ENCODE assay signal across 12 cellular contexts in genomic region chr2:226793615-226794014, GRCh38. TPM values are rescaled to one million over a fixed set of nuclear protein-coding genes. Genes with fewer than 3 reads are reported as not detected.
DNase-seq lines count a peak whose midpoint lies in the region; FAIRE-seq and TF ChIP-seq lines count a peak whose summit lies in the region.
"Had no signal": no experiment of that assay in that cellular context is flagged by ENCODE, and none has a peak within 500 bp of the region (broad histone marks: within the 10 kb centered on the region; RNA-seq: fewer than 3 reads in every experiment).

No MANE protein-coding gene starts in this region.

- H3K23me2 ChIP-seq in H1 (ENCODE audit: low read depth, low read length) = peaks cover 12% of the 10 kb centered on the region; the same call in 1 of the 2 replicates

- H3K27ac Mint-ChIP-seq in neural crest cell (ENCODE audit: unreplicated experiment) = no peak overlapping the region

- H3K9me3 Mint-ChIP-seq in neural crest cell = no peaks in the 10 kb centered on the region

- H3K36me3 ChIP-seq in OCI-LY7 (ENCODE audit: insufficient read depth, low read length) (peaks cover 52% of the 10 kb centered on the region), H1 (ENCODE audit: control insufficient read depth in 2 of 4, insufficient read depth in 4 of 4, low read length in 3 of 4) (peaks cover 0 to 30% (median 9%) of the 10 kb centered on the region in 4 experiments; a peak in 4 of 8 replicates)

- H2AK5ac ChIP-seq in H1 (ENCODE audit: low read depth, low read length) = no peak overlapping the region

- H3K4me3 Mint-ChIP-seq in neural crest cell = peak overlapping the region; percentile 84

- FAIRE-seq in H1 (lab: Jason Lieb, UNC) (no peak), H54 (lab: Jason Lieb, UNC) (no peak)
- FAIRE-seq: GM19239 had no signal

- no peaks in the 10 kb centered on the region for H3K9me2 ChIP-seq in OCI-LY7 (ENCODE audit: insufficient read depth, low read length)

- H2BK20ac ChIP-seq in H1 (ENCODE audit: low read length) = no peak overlapping the region

- no peak overlapping the region for H3K9ac ChIP-seq in H1 (replicated peaks in 1 of 4; ENCODE audit: extremely low read depth in 1 of 4, low read depth in 3 of 4, low read length in 3 of 4)

- no peaks in the 10 kb centered on the region for H3K27me3 Mint-ChIP-seq in neural crest cell (ENCODE audit: low read depth)

- H2AFZ ChIP-seq in OCI-LY7 (ENCODE audit: low read length) (no peak overlapping the region), H1 (ENCODE audit: low read length) (no peak overlapping the region)

- 0 out of 2 replicates have a peak, but pooled peaks cover 3% of the 10 kb centered on the region for H3K79me1 ChIP-seq in H1 (ENCODE audit: low read depth, low read length)

- POLR2A ChIA-PET in OCI-LY7 (lab: Charles Lee) = interaction anchor here (0.6 to 10.5 kb wide), 5 partner anchors 22 to 189 kb away, joined by 3 to 122 read pairs (median 3); no protein-coding TSS in a partner anchor
- POLR2A ChIA-PET in H1 (lab: Charles Lee; ENCODE audit: partially characterized antibody) = interaction anchor here (1.6 kb wide), 1 partner anchor 42 kb away, joined by 4 read pairs; the partner anchor contains the start of gene RHBDD1

- DNase-seq in AG09309 (ENCODE audit: low read depth) (no peak), OCI-LY7 (ENCODE audit: low spot score) (no peak), H1 (ENCODE audit: low read depth in 1 of 2, low spot score in 2 of 2) (no peak), neural crest cell (ENCODE audit: low read depth, low spot score) (no peak), occipital lobe (lab: John Stamatoyannopoulos, UW) (no peak), H54 (ENCODE audit: insufficient read length, low spot score) (no peak)
- DNase-seq in activated CD8-positive, alpha-beta memory T cell treated with anti-CD3 and anti-CD28 coated beads, Interleukin-2, amount 50 U/mL, for 48 hours = no peak
- DNase-seq in activated T-cell treated with anti-CD3 and anti-CD28 coated beads, Interleukin-2, amount 50 U/mL, for 48 hours = no peak
- DNase-seq: NCI-H69; stimulated activated CD4-positive, alpha-beta T cell treated with anti-CD3 and anti-CD28 coated beads, Interleukin-2, amount 100 ng/mL, for 24 hours had no signal

- no peaks in the 10 kb centered on the region for H3K27me3 ChIP-seq in H1 (replicated peaks in 1 of 4; ENCODE audit: control insufficient read depth in 3 of 4, extremely low read depth in 1 of 4, insufficient read depth in 3 of 4, low read length in 3 of 4)

- H2BK15ac ChIP-seq in H1 (ENCODE audit: low read length) = no peak overlapping the region

- H3K9me3 ChIP-seq in OCI-LY7 (ENCODE audit: low read length) (no peaks in the 10 kb centered on the region), H1 (ENCODE audit: insufficient read depth in 2 of 2, low read depth in 1 of 2, low read length in 1 of 2) (peaks cover 0 to 3% of the 10 kb centered on the region in 2 experiments; a peak in 1 of 4 replicates)

- H3K36me3 Mint-ChIP-seq in neural crest cell (ENCODE audit: low read depth) = peaks cover 15% of the 10 kb centered on the region

- CTCF ChIA-PET in OCI-LY7 (lab: Charles Lee; ENCODE audit: unreplicated experiment) = interaction anchor here (1.5 kb wide), 1 partner anchor 19 kb away, joined by 3 read pairs; no protein-coding TSS in a partner anchor
- CTCF ChIA-PET in H1 (lab: Charles Lee; ENCODE audit: partially characterized antibody) = interaction anchor here (1.6 kb wide), 1 partner anchor 141 kb away, joined by 3 read pairs; no protein-coding TSS in a partner anchor

- no TSS peak for BruUV-seq in OCI-LY7 (replicated peaks; lab: Mats Ljungman, UMichigan)

- TF ChIP-seq EP300 in H1 (IDR thresholded peaks at IDR 0.05; ENCODE audit: borderline replicate concordance in 1 of 2, low read depth in 2 of 2, low read length in 2 of 2) = no peak

- no peak for TF ChIP-seq CTCF in AG09309 (IDR thresholded peaks at IDR 0.05; ENCODE audit: control insufficient read depth, insufficient read depth, low read depth, low read length, missing control alignments)
- TF ChIP-seq CTCF in OCI-LY7 (conservative IDR thresholded peaks at IDR 0.05; ENCODE audit: low read length) = no peak
- TF ChIP-seq CTCF in H1 (IDR thresholded peaks at IDR 0.05; ENCODE audit: control extremely low read depth in 1 of 3, insufficient read depth in 1 of 3, low read depth in 1 of 3, low read length in 3 of 3) = no peak
- no peak for TF ChIP-seq CTCF in neural crest cell (conservative IDR thresholded peaks at IDR 0.05)

- peak overlapping the region; percentile 85 for H3K4me3 ChIP-seq in AG09309 (ENCODE audit: control insufficient read depth, low read depth, low read length)
- H3K4me3 ChIP-seq in OCI-LY7 (ENCODE audit: low read depth, low read length, poor library complexity, severe bottlenecking) = peak overlapping the region; percentile 73
- peak overlapping the region in 2 of 4 experiments; percentile 7 to 59; a peak in 3 of 8 replicates for H3K4me3 ChIP-seq in H1 (ENCODE audit: extremely low read depth in 1 of 4, insufficient read depth in 2 of 4, low read depth in 3 of 4, low read length in 4 of 4)

- H3K56ac ChIP-seq in H1 (replicated peaks; ENCODE audit: insufficient read length, low read depth, low read length) = no peak overlapping the region

- H3K4me2 ChIP-seq in OCI-LY7 (ENCODE audit: low read length) (peak overlapping the region; percentile 95), H1 (ENCODE audit: insufficient read depth in 1 of 2, low read depth in 2 of 2, low read length in 2 of 2) (peak overlapping the region; percentile 58 to 95)

- H3K18ac ChIP-seq in H1 (ENCODE audit: extremely low read depth, low read length) = no peak overlapping the region

- no peak overlapping the region for H3K14ac ChIP-seq in H1 (ENCODE audit: insufficient read length)

- peaks cover 91% of the 10 kb centered on the region for H3K79me2 ChIP-seq in OCI-LY7 (ENCODE audit: insufficient read depth, low read depth, low read length)
- H3K79me2 ChIP-seq in H1 (ENCODE audit: control insufficient read depth in 1 of 2, insufficient read depth in 2 of 2, low read length in 2 of 2) = peaks cover 0 to 80% of the 10 kb centered on the region in 2 experiments

- H3K4me1 ChIP-seq in OCI-LY7 (ENCODE audit: insufficient read depth, low read length, poor library complexity, severe bottlenecking) (peaks cover 66% of the 10 kb centered on the region), H1 (replicated peaks in 1 of 4; ENCODE audit: control insufficient read depth in 3 of 4, insufficient read depth in 4 of 4, low read length in 3 of 4) (peaks cover 10 to 31% (median 22%) of the 10 kb centered on the region in 4 experiments)

- H4K20me1 ChIP-seq in OCI-LY7 (ENCODE audit: insufficient read depth, low read length) (peaks cover 5% of the 10 kb centered on the region), H1 (replicated peaks in 1 of 2; ENCODE audit: control insufficient read depth in 1 of 2, insufficient read depth in 2 of 2, low read length in 2 of 2) (peaks cover 6 to 15% of the 10 kb centered on the region in 2 experiments)

- H4K91ac ChIP-seq in H1 (replicated peaks; ENCODE audit: insufficient read length, low read length) = no peak overlapping the region

- H2BK5ac ChIP-seq in H1 (ENCODE audit: low read depth, low read length) = no peak overlapping the region

- no peak overlapping the region for H3K23ac ChIP-seq in H1 (ENCODE audit: insufficient read length)

- no peak overlapping the region for H2BK120ac ChIP-seq in H1 (replicated peaks; ENCODE audit: low read depth, low read length)

- peaks cover 65% of the 10 kb centered on the region for H3K4me1 Mint-ChIP-seq in neural crest cell

- H4K8ac ChIP-seq in H1 (ENCODE audit: extremely low read depth, insufficient read depth, low read length) = no peak overlapping the region

- no peak overlapping the region for H3K4ac ChIP-seq in H1 (replicated peaks; ENCODE audit: insufficient read length, low read depth, low read length)

- no peak overlapping the region for H2BK12ac ChIP-seq in H1 (ENCODE audit: low read depth, low read length)

- intact Hi-C loops in OCI-LY7 (cut with micrococcal nuclease; ENCODE audit: unreplicated experiment) = loop anchor here (10.0 kb wide), 1 partner anchor 1519 kb away; no protein-coding TSS in a partner anchor

- H4K5ac ChIP-seq in H1 (ENCODE audit: insufficient read length, low read depth, low read length) = no peak overlapping the region

- H3K27ac ChIP-seq in OCI-LY7 (ENCODE audit: low read depth, low read length, poor library complexity, severe bottlenecking) (peak overlapping the region; percentile 79), H1 (ENCODE audit: low read depth, low read length) (no peak overlapping the region)
- H3K27ac ChIP-seq: HL-60 had no signal

- no peak for TF ChIP-seq POLR2A in H1 (IDR thresholded peaks at IDR 0.05; ENCODE audit: control extremely low read depth in 1 of 2, low read depth in 2 of 2, low read length in 2 of 2)
- no peak for TF ChIP-seq POLR2A in H54 (IDR thresholded peaks at IDR 0.05; ENCODE audit: low read depth, low read length)

- no peak for TF ChIP-seq RAD21 in H1 (IDR thresholded peaks at IDR 0.05 in 1 of 2, conservative IDR thresholded peaks at IDR 0.05 in 1 of 2; ENCODE audit: low read depth in 2 of 2, low read length in 2 of 2)

- WGBS in H1 (ENCODE audit: extremely low coverage in 1 of 2, insufficient coverage in 1 of 2, insufficient read length in 1 of 2, insufficient replicate concordance in 2 of 2, low coverage in 1 of 2, low lambda C conversion rate in 2 of 2, missing lambda C conversion rate in 1 of 2), 2 experiments = 93% methylated on average over 2 of the region's 2 CpGs; no CpG with 5 or more reads in 1 of the 2 experiments

RNA-seq across cellular contexts. Expression of gene IRS1, which starts 6.0 kb away (rescaled TPM):
- total RNA-seq in OCI-LY7 (2014; rRNA removed; shearing (Covaris generic)) = 15.9 and 18.1 TPM in 2 replicates
- total RNA-seq in OCI-LY7 (2022) (23.5 and 23.6 TPM in 2 replicates), neural crest cell (14.8 and 15.1 TPM in 2 replicates), occipital lobe (13.9 TPM)
- total RNA-seq in H1 (2021; fragmentation: NEBNext Ultra II Directional; extraction: Animal tissue kit (Norgen Biotek cat#: 25700)) = 24.9 and 26.9 TPM in 2 replicates
- polyA plus RNA-seq in H1 (2011; rRNA removed) = 9.1 and 12.0 TPM in 2 replicates
- polyA plus RNA-seq in H1 (2011; cell fraction: cytosol; rRNA removed) = 8.5 TPM
- 11.8 TPM for polyA plus RNA-seq in H1 (2011; cell fraction: nucleus; rRNA removed)
- 8.8 to 10.8 TPM (median 9.7 TPM) in 4 replicates for polyA plus RNA-seq in H1 (2012, experiment 1 of 2)
- 3.6 TPM for polyA plus RNA-seq in H1 (2012, experiment 2 of 2)
- 7.5 TPM for polyA plus RNA-seq in H1 (2013, experiment 1 of 2)
- 7.9 TPM for polyA plus RNA-seq in H1 (2013, experiment 2 of 2)
- polyA minus RNA-seq in H1 (2011; rRNA and poly(A)+ RNA removed) = 11.3 and 13.1 TPM in 2 replicates
- polyA minus RNA-seq in H1 (2011; cell fraction: cytosol; rRNA and poly(A)+ RNA removed) = 14.8 TPM
- 29.4 TPM for polyA minus RNA-seq in H1 (2011; cell fraction: nucleus; rRNA and poly(A)+ RNA removed)

RNA-seq across cellular contexts. Expression of gene RHBDD1, which starts 42.2 kb away (rescaled TPM):
- 30.4 and 40.8 TPM in 2 replicates for total RNA-seq in OCI-LY7 (2014; rRNA removed; shearing (Covaris generic))
- total RNA-seq in OCI-LY7 (2022) (80.3 and 87.8 TPM in 2 replicates), neural crest cell (34.3 and 39.7 TPM in 2 replicates), occipital lobe (89.4 TPM)
- total RNA-seq in H1 (2021; fragmentation: NEBNext Ultra II Directional; extraction: Animal tissue kit (Norgen Biotek cat#: 25700)) = 20.3 and 23.1 TPM in 2 replicates
- 9.4 and 10.5 TPM in 2 replicates for polyA plus RNA-seq in H1 (2011; rRNA removed)
- polyA plus RNA-seq in H1 (2011; cell fraction: cytosol; rRNA removed) = 9.8 TPM
- 12.9 TPM for polyA plus RNA-seq in H1 (2011; cell fraction: nucleus; rRNA removed)
- 10.3 to 14.6 TPM (median 12.9 TPM) in 4 replicates for polyA plus RNA-seq in H1 (2012, experiment 1 of 2)
- polyA plus RNA-seq in H1 (2012, experiment 2 of 2) = 1.2 TPM
- polyA plus RNA-seq in H1 (2013, experiment 1 of 2) = 16.4 TPM
- polyA plus RNA-seq in H1 (2013, experiment 2 of 2) = 18.1 TPM
- 72.8 and 74.6 TPM in 2 replicates for polyA minus RNA-seq in H1 (2011; rRNA and poly(A)+ RNA removed)
- 14.8 TPM for polyA minus RNA-seq in H1 (2011; cell fraction: cytosol; rRNA and poly(A)+ RNA removed)
- polyA minus RNA-seq in H1 (2011; cell fraction: nucleus; rRNA and poly(A)+ RNA removed) = 66.7 TPM
